Comparison of ENCODE assay signal across 10 cellular contexts in genomic region chr3:64186667-64187064, GRCh38. TPM values are rescaled to one million over a fixed set of nuclear protein-coding genes. Genes with fewer than 3 reads are reported as not detected.
A peak's percentile ranks its signal among the peaks of the same experiment; 100 is the strongest.
DNase-seq lines count a peak whose midpoint lies in the region; FAIRE-seq and TF ChIP-seq lines count a peak whose summit lies in the region.
"Had no signal": no experiment of that assay in that cellular context is flagged by ENCODE, and none has a peak within 500 bp of the region (broad histone marks: within the 10 kb centered on the region; RNA-seq: fewer than 3 reads in every experiment).

No MANE protein-coding gene starts in this region.

- H3K9ac ChIP-seq in BLaER1 (no peak overlapping the region), keratinocyte (ENCODE audit: control insufficient read depth, extremely low read depth, insufficient read depth, low read length) (no peak overlapping the region)

- dilution Hi-C loops in keratinocyte (cut with MboI; ENCODE audit: extremely low pct_ligation_motif_present, low sequenced_read_pairs): no loop called here

- H4K20me1 ChIP-seq in BLaER1: no peaks in the 10 kb centered on the region
- no peaks in the 10 kb centered on the region for H4K20me1 ChIP-seq in keratinocyte (ENCODE audit: control insufficient read depth, extremely low read depth, insufficient read depth, low read length)

- TF ChIP-seq CTCF in breast epithelium (IDR thresholded peaks at IDR 0.05) (peak in 1 of 3 donors; percentile 16), keratinocyte (optimal IDR thresholded peaks at IDR 0.05 in 1 of 3, IDR thresholded peaks at IDR 0.05 in 1 of 3, conservative IDR thresholded peaks at IDR 0.05 in 1 of 3; ENCODE audit: extremely low read depth in 1 of 3, insufficient read depth in 2 of 3, low read length in 3 of 3) (no peak), sigmoid colon (IDR thresholded peaks at IDR 0.05) (no peak)

- no peak overlapping the region for H2AFZ ChIP-seq in keratinocyte (ENCODE audit: control insufficient read depth, low read length)

- H3K36me3 ChIP-seq in BLaER1 (no peaks in the 10 kb centered on the region), breast epithelium (no peaks in the 10 kb centered on the region), keratinocyte (ENCODE audit: control insufficient read depth in 2 of 2, extremely low read depth in 1 of 2, insufficient read depth in 2 of 2, low read length in 2 of 2) (no peaks in the 10 kb centered on the region), sigmoid colon (no peaks in the 10 kb centered on the region)

- no peak for TF ChIP-seq EP300 in sigmoid colon (IDR thresholded peaks at IDR 0.05)

- no peak for FAIRE-seq in keratinocyte (lab: Jason Lieb, UNC)

- no peaks in the 10 kb centered on the region; the same call in 1 of the 2 replicates for H3K9me3 ChIP-seq in BLaER1
- no peaks in the 10 kb centered on the region for H3K9me3 ChIP-seq in breast epithelium
- no peaks in the 10 kb centered on the region for H3K9me3 ChIP-seq in keratinocyte (ENCODE audit: control insufficient read depth, low read depth, low read length)
- H3K9me3 ChIP-seq in sigmoid colon: no peaks in the 10 kb centered on the region

- no peak overlapping the region for H3K27ac ChIP-seq in BLaER1
- peak overlapping the region; percentile 82 to 86 for H3K27ac ChIP-seq in breast epithelium
- peak overlapping the region; percentile 82 for H3K27ac ChIP-seq in keratinocyte (ENCODE audit: control insufficient read depth, insufficient read depth, low read length)
- H3K27ac ChIP-seq in sigmoid colon: peak overlapping the region; percentile 80 to 87 (median 85)
- H3K27ac ChIP-seq: SK-N-MC had no signal

- TF ChIP-seq POLR2A in breast epithelium (IDR thresholded peaks at IDR 0.05) (no peak), sigmoid colon (IDR thresholded peaks at IDR 0.05) (no peak)

- H3K4me3 ChIP-seq in BLaER1: no peak overlapping the region
- H3K4me3 ChIP-seq in breast epithelium: peak overlapping the region in 1 of 3 donors; percentile 10
- H3K4me3 ChIP-seq in keratinocyte (ENCODE audit: control insufficient read depth in 2 of 3, extremely low read depth in 1 of 3, insufficient read depth in 2 of 3, low read depth in 1 of 3, low read length in 3 of 3): peak overlapping the region in 1 of 3 experiments; percentile 16
- H3K4me3 ChIP-seq in sigmoid colon: no peak overlapping the region
- H3K4me3 ChIP-seq: SK-N-MC had no signal

- H3K4me2 ChIP-seq in BLaER1 (peak overlapping the region; percentile 29; the same call in 1 of the 2 replicates), keratinocyte (ENCODE audit: control insufficient read depth, extremely low read depth, insufficient read depth, low read depth, low read length) (peak overlapping the region; percentile 85)

- WGBS in sigmoid colon, 2 donors: 72 to 87% methylated on average over 2 of the region's 2 CpGs

- intact Hi-C loops in breast epithelium (cut with DNase I; ENCODE audit: low total_unique reads) (no loop called here), sigmoid colon (cut with DNase I) (loop anchor here (5.0 kb wide), 2 partner anchors 36 to 211 kb away; no protein-coding TSS in a partner anchor)

- no peaks in the 10 kb centered on the region for H3K79me2 ChIP-seq in keratinocyte (ENCODE audit: control insufficient read depth, insufficient read depth, low read length)

- H3K4me1 ChIP-seq in BLaER1: peaks cover 10% of the 10 kb centered on the region
- peaks cover 4 to 32% of the 10 kb centered on the region in 2 donors for H3K4me1 ChIP-seq in breast epithelium
- H3K4me1 ChIP-seq in keratinocyte (ENCODE audit: control insufficient read depth, extremely low read depth, insufficient read depth, low read length): peaks cover 72% of the 10 kb centered on the region
- H3K4me1 ChIP-seq in sigmoid colon: peaks cover 0 to 96% (median 80%) of the 10 kb centered on the region in 4 donors

- no peaks in the 10 kb centered on the region for H3K27me3 ChIP-seq in BLaER1
- no peaks in the 10 kb centered on the region for H3K27me3 ChIP-seq in breast epithelium
- H3K27me3 ChIP-seq in keratinocyte (ENCODE audit: control insufficient read depth, extremely low read depth, insufficient read depth, low read length): no peaks in the 10 kb centered on the region
- H3K27me3 ChIP-seq in sigmoid colon: no peaks in the 10 kb centered on the region

- no peaks in the 10 kb centered on the region for H3K9me1 ChIP-seq in keratinocyte (ENCODE audit: control insufficient read depth, extremely low read depth, insufficient read depth, low read length)

- DNase-seq in breast epithelium (ENCODE audit: low spot score in 2 of 2) (no peak), keratinocyte (ENCODE audit: low read depth, low spot score) (no peak), sigmoid colon (no peak), activated gamma-delta T cell treated with Interleukin-2 at 50 U/mL for 16 hours (no peak), HCEC 1CT (no peak)
- no peak for DNase-seq in activated naive CD4-positive, alpha-beta T cell treated with Interleukin-2 at 50 U/mL for 16 hours
- DNase-seq in activated T-cell treated with anti-CD3 and anti-CD28 coated beads, Interleukin-2, amount 50 U/mL, for 1 hour: no peak
- DNase-seq: AML-193 had no signal

RNA-seq across cellular contexts. Expression of gene PRICKLE2, which starts 38.6 kb away (rescaled TPM):
- 10 to 100 TPM; 35.1 to 72.5 (median 44.5) TPM for total RNA-seq in breast epithelium
- polyA plus RNA-seq in keratinocyte: 7.0 to 8.6 TPM (median 7.8 TPM) in 3 replicates
- polyA plus RNA-seq in keratinocyte (2011; ENCODE audit: low read depth): 2.0 TPM
- polyA plus RNA-seq in keratinocyte (2011; cell fraction: cytosol; rRNA removed): 3.8 and 5.4 TPM in 2 replicates
- polyA plus RNA-seq in keratinocyte (2011; cell fraction: nucleus; rRNA removed): 22.1 TPM in 2 replicates
- 3.3 and 6.6 TPM in 2 replicates for polyA plus RNA-seq in keratinocyte (2012; ENCODE audit: low replicate concordance)
- 28.6 to 39.7 TPM (median 30.5 TPM) in 3 replicates for polyA minus RNA-seq in keratinocyte
- polyA minus RNA-seq in keratinocyte (2011; cell fraction: cytosol; rRNA and poly(A)+ RNA removed): 16.1 TPM
- 35.8 and 69.4 TPM in 2 replicates for polyA minus RNA-seq in keratinocyte (2011; cell fraction: nucleus; rRNA and poly(A)+ RNA removed)
- total RNA-seq in sigmoid colon: 10 to 100 TPM; 61.1 to 96.7 (median 69.9) TPM
- 1 to 10 TPM in 2 of 3 donors, under 1 TPM in 1; 0.69 to 3.4 (median 1.2) TPM for polyA plus RNA-seq in sigmoid colon
